In genomic region chr5:135705230-135705631, GRCh38 we compare ENCODE assay signal across 18 cellular contexts.
DNase-seq lines count a peak whose midpoint lies in the region; ATAC-seq, FAIRE-seq and TF ChIP-seq lines count a peak whose summit lies in the region.
"Had no signal": no experiment of that assay in that cellular context is flagged by ENCODE, and none has a peak within 500 bp of the region (broad histone marks: within the 10 kb centered on the region; RNA-seq: fewer than 3 reads in every experiment).

No MANE protein-coding gene starts in this region.

- TF ChIP-seq CTCF in astrocyte (IDR thresholded peaks at IDR 0.05; ENCODE audit: insufficient read depth, low read depth, low read length) (no peak), left lung (IDR thresholded peaks at IDR 0.05) (no peak), tibial nerve (IDR thresholded peaks at IDR 0.05) (no peak)

- H2AFZ ChIP-seq in astrocyte (ENCODE audit: low read depth, low read length) = no peak overlapping the region

- FAIRE-seq in astrocyte (lab: Jason Lieb, UNC) = no peak

- H3K27ac Mint-ChIP-seq in astrocyte (ENCODE audit: unreplicated experiment) = no peak overlapping the region
- H3K27ac Mint-ChIP-seq: activated naive CD4-positive, alpha-beta T cell treated with anti-CD3 and anti-CD28 coated beads, Interleukin-2, amount 50 U/mL, for 24 hours; CD8-positive, alpha-beta memory T cell; T-helper 2 cell treated with Interferon-gamma antibody and Interleukin-4, amounts not matched to agents 5 μg/mL and 100 μg/mL, for 36 hours had no signal

- H3K4me1 Mint-ChIP-seq in astrocyte (ENCODE audit: low read depth, unreplicated experiment) = peaks cover 4% of the 10 kb centered on the region
- H3K4me1 Mint-ChIP-seq: activated naive CD4-positive, alpha-beta T cell treated with anti-CD3 and anti-CD28 coated beads, Interleukin-2, amount 50 U/mL, for 24 hours; CD8-positive, alpha-beta memory T cell had no signal

- H4K20me1 ChIP-seq in astrocyte (ENCODE audit: insufficient read depth, low read length) = no peaks in the 10 kb centered on the region

- no peak for TF ChIP-seq POLR2A in tibial nerve (IDR thresholded peaks at IDR 0.05)

- H3K4me3 Mint-ChIP-seq in astrocyte (ENCODE audit: unreplicated experiment) = no peak overlapping the region
- H3K4me3 Mint-ChIP-seq: activated naive CD4-positive, alpha-beta T cell treated with anti-CD3 and anti-CD28 coated beads, Interleukin-2, amount 50 U/mL, for 24 hours; CD8-positive, alpha-beta memory T cell; T-helper 2 cell treated with Interferon-gamma antibody and Interleukin-4, amounts not matched to agents 5 μg/mL and 100 μg/mL, for 36 hours had no signal

- DNase-seq in A172 (ENCODE audit: low spot score) (peak; percentile 97), LHCN-M2 (ENCODE audit: low read depth) (peak; percentile 56), astrocyte (ENCODE audit: low read depth) (peak; percentile 45), left lung (no peak), ureter (ENCODE audit: low spot score) (no peak), tibial nerve (ENCODE audit: low spot score in 2 of 2) (no peak), activated gamma-delta T cell (lab: John Stamatoyannopoulos, UW) (no peak), GM19238 (ENCODE audit: insufficient read length, low spot score) (no peak)
- DNase-seq: activated CD4-positive, alpha-beta T cell treated with anti-CD3 and anti-CD28 coated beads for 48 hours; activated T-cell treated with anti-CD3 and anti-CD28 coated beads for 4 hours; CD8-positive, alpha-beta memory T cell; GF-D8; Kasumi-1; NCI-H187 treated with DMSO at 0.1 percent for 48 hours; NCI-H82; ovary had no signal

- ATAC-seq in left lung = peak; percentile 39

- no peak for TF ChIP-seq EP300 in tibial nerve (IDR thresholded peaks at IDR 0.05)

- H3K79me2 ChIP-seq in astrocyte (ENCODE audit: insufficient read depth, low read length) = no peaks in the 10 kb centered on the region

- H3K27me3 ChIP-seq in astrocyte (ENCODE audit: insufficient read depth, low read length) (peaks cover 9% of the 10 kb centered on the region), left lung (no peaks in the 10 kb centered on the region), tibial nerve (no peaks in the 10 kb centered on the region)
- H3K27me3 ChIP-seq: ovary had no signal

- H3K36me3 ChIP-seq in astrocyte (ENCODE audit: insufficient read depth, low read length) (no peaks in the 10 kb centered on the region), left lung (no peaks in the 10 kb centered on the region), tibial nerve (no peaks in the 10 kb centered on the region)
- H3K36me3 ChIP-seq: ovary had no signal

- no peak overlapping the region for H3K27ac ChIP-seq in astrocyte (ENCODE audit: low read depth, low read length)
- no peak overlapping the region for H3K27ac ChIP-seq in left lung
- no peak overlapping the region for H3K27ac ChIP-seq in tibial nerve
- H3K27ac ChIP-seq: ovary had no signal

- H3K27me3 Mint-ChIP-seq in astrocyte (ENCODE audit: low read depth, unreplicated experiment) = peaks cover 19% of the 10 kb centered on the region
- H3K27me3 Mint-ChIP-seq: activated naive CD4-positive, alpha-beta T cell treated with anti-CD3 and anti-CD28 coated beads, Interleukin-2, amount 50 U/mL, for 24 hours had no signal

- 43 to 46% methylated on average over 4 of the region's 4 CpGs for WGBS in tibial nerve, 2 donors

- H3K4me2 ChIP-seq in astrocyte (ENCODE audit: low read length) = no peak overlapping the region

- H3K4me1 ChIP-seq in astrocyte (ENCODE audit: insufficient read depth, low read length) (peaks cover 4% of the 10 kb centered on the region), left lung (no peaks in the 10 kb centered on the region), tibial nerve (peaks cover 0 to 21% (median 5%) of the 10 kb centered on the region in 4 donors)

- H3K4me3 ChIP-seq in astrocyte (ENCODE audit: insufficient read depth, low read depth, low read length) = no peak overlapping the region
- no peak overlapping the region for H3K4me3 ChIP-seq in left lung
- H3K4me3 ChIP-seq in tibial nerve = no peak overlapping the region
- H3K4me3 ChIP-seq: ovary had no signal

- no peak overlapping the region for H3K9ac ChIP-seq in astrocyte (ENCODE audit: low read length)

- no peaks in the 10 kb centered on the region for H3K9me3 Mint-ChIP-seq in astrocyte (ENCODE audit: unreplicated experiment)
- H3K9me3 Mint-ChIP-seq: activated naive CD4-positive, alpha-beta T cell treated with anti-CD3 and anti-CD28 coated beads, Interleukin-2, amount 50 U/mL, for 24 hours; CD8-positive, alpha-beta memory T cell; T-helper 2 cell treated with Interferon-gamma antibody and Interleukin-4, amounts not matched to agents 5 μg/mL and 100 μg/mL, for 36 hours had no signal

- no peaks in the 10 kb centered on the region for H3K9me3 ChIP-seq in astrocyte (ENCODE audit: insufficient read depth, low read depth, low read length)
- no peaks in the 10 kb centered on the region for H3K9me3 ChIP-seq in left lung
- no peaks in the 10 kb centered on the region for H3K9me3 ChIP-seq in tibial nerve
- H3K9me3 ChIP-seq: ovary had no signal

- intact Hi-C loops in left lung (cut with DNase I) = no loop called here

- no peaks in the 10 kb centered on the region for H3K36me3 Mint-ChIP-seq in astrocyte (ENCODE audit: low read depth, unreplicated experiment)
- H3K36me3 Mint-ChIP-seq: activated naive CD4-positive, alpha-beta T cell treated with anti-CD3 and anti-CD28 coated beads, Interleukin-2, amount 50 U/mL, for 24 hours; CD8-positive, alpha-beta memory T cell had no signal

Comparison
In these comparisons a context has a peak if more than half of its experiments do, and no peak if none do; other contexts are left out.
1. DNase-seq: peak in A172 (single experiment), LHCN-M2 (single experiment) and astrocyte (single experiment); none in left lung (0 of 2), ureter (single experiment), tibial nerve (0 of 2), activated gamma-delta T cell (single experiment) and GM19238 (single experiment).